19 cellular contexts compared by ENCODE assay signal in genomic region chr5:97735209-97735608, GRCh38.
DNase-seq lines count a peak whose midpoint lies in the region; ATAC-seq, FAIRE-seq and TF ChIP-seq lines count a peak whose summit lies in the region.
"Had no signal": no experiment of that assay in that cellular context is flagged by ENCODE, and none has a peak within 500 bp of the region (broad histone marks: within the 10 kb centered on the region; RNA-seq: fewer than 3 reads in every experiment).

No MANE protein-coding gene starts in this region.

- peak overlapping the region; percentile 37 for H2AFZ ChIP-seq in keratinocyte (ENCODE audit: control insufficient read depth, low read length)

- no peaks in the 10 kb centered on the region for H3K9me1 ChIP-seq in keratinocyte (ENCODE audit: control insufficient read depth, extremely low read depth, insufficient read depth, low read length)

- H3K9ac ChIP-seq in keratinocyte (ENCODE audit: control insufficient read depth, extremely low read depth, insufficient read depth, low read length): no peak overlapping the region
- H3K9ac ChIP-seq: BLaER1 had no signal

- no peak overlapping the region for H3K4me3 ChIP-seq in AG10803 (ENCODE audit: low read length)
- no peak overlapping the region for H3K4me3 ChIP-seq in choroid plexus epithelial cell (ENCODE audit: low read depth, low read length)
- no peak overlapping the region for H3K4me3 ChIP-seq in keratinocyte (ENCODE audit: control insufficient read depth in 2 of 3, extremely low read depth in 1 of 3, insufficient read depth in 2 of 3, low read depth in 1 of 3, low read length in 3 of 3)
- H3K4me3 ChIP-seq: BLaER1, tibial artery had no signal

- H3K4me2 ChIP-seq in keratinocyte (ENCODE audit: control insufficient read depth, extremely low read depth, insufficient read depth, low read depth, low read length): peak overlapping the region; percentile 7
- H3K4me2 ChIP-seq: BLaER1 had no signal

- H3K4me1 Mint-ChIP-seq in activated T-cell treated with anti-CD3 and anti-CD28 coated beads, Interleukin-2, amount 50 U/mL, for 4 hours (ENCODE audit: low read depth): no peaks in the 10 kb centered on the region
- H3K4me1 Mint-ChIP-seq: activated naive CD8-positive, alpha-beta T cell treated with anti-CD3 and anti-CD28 coated beads, Interleukin-2, amount 10 ng/mL, durations not matched to agents 7 days and 5 days; WTC11 had no signal

- TF ChIP-seq CTCF in AG10803 (conservative IDR thresholded peaks at IDR 0.05; ENCODE audit: low read length): no peak
- TF ChIP-seq CTCF in choroid plexus epithelial cell (conservative IDR thresholded peaks at IDR 0.05; ENCODE audit: low read depth, low read length): no peak
- no peak for TF ChIP-seq CTCF in keratinocyte (optimal IDR thresholded peaks at IDR 0.05 in 1 of 3, IDR thresholded peaks at IDR 0.05 in 1 of 3, conservative IDR thresholded peaks at IDR 0.05 in 1 of 3; ENCODE audit: extremely low read depth in 1 of 3, insufficient read depth in 2 of 3, low read length in 3 of 3)

- H3K79me2 ChIP-seq in keratinocyte (ENCODE audit: control insufficient read depth, insufficient read depth, low read length): no peaks in the 10 kb centered on the region

- H3K4me1 ChIP-seq in keratinocyte (ENCODE audit: control insufficient read depth, extremely low read depth, insufficient read depth, low read length): peaks cover 9% of the 10 kb centered on the region
- H3K4me1 ChIP-seq: tibial artery had no signal

- dilution Hi-C loops in keratinocyte (cut with MboI; ENCODE audit: extremely low pct_ligation_motif_present, low sequenced_read_pairs): no loop called here

- no peaks in the 10 kb centered on the region for H3K36me3 Mint-ChIP-seq in activated T-cell treated with anti-CD3 and anti-CD28 coated beads, Interleukin-2, amount 50 U/mL, for 4 hours (ENCODE audit: insufficient read depth)
- H3K36me3 Mint-ChIP-seq: activated naive CD8-positive, alpha-beta T cell treated with anti-CD3 and anti-CD28 coated beads, Interleukin-2, amount 10 ng/mL, durations not matched to agents 7 days and 5 days; WTC11 had no signal

- H3K27me3 ChIP-seq in keratinocyte (ENCODE audit: control insufficient read depth, extremely low read depth, insufficient read depth, low read length): no peaks in the 10 kb centered on the region
- H3K27me3 ChIP-seq: BLaER1, tibial artery had no signal

- no peak overlapping the region for H3K4me3 Mint-ChIP-seq in activated T-cell treated with anti-CD3 and anti-CD28 coated beads, Interleukin-2, amount 50 U/mL, for 4 hours
- H3K4me3 Mint-ChIP-seq: activated naive CD8-positive, alpha-beta T cell treated with anti-CD3 and anti-CD28 coated beads, Interleukin-2, amount 10 ng/mL, durations not matched to agents 7 days and 5 days; WTC11 had no signal

- H3K27ac ChIP-seq in keratinocyte (ENCODE audit: control insufficient read depth, insufficient read depth, low read length): peak overlapping the region; percentile 50
- H3K27ac ChIP-seq: BLaER1, tibial artery had no signal

- no peaks in the 10 kb centered on the region for H3K9me3 ChIP-seq in keratinocyte (ENCODE audit: control insufficient read depth, low read depth, low read length)
- H3K9me3 ChIP-seq: BLaER1, tibial artery had no signal

- FAIRE-seq in keratinocyte (lab: Jason Lieb, UNC): peak; percentile 100
- FAIRE-seq: HepG2 had no signal

- H3K27me3 Mint-ChIP-seq in activated T-cell treated with anti-CD3 and anti-CD28 coated beads, Interleukin-2, amount 50 U/mL, for 4 hours (ENCODE audit: low read depth): no peaks in the 10 kb centered on the region
- H3K27me3 Mint-ChIP-seq: activated naive CD8-positive, alpha-beta T cell treated with anti-CD3 and anti-CD28 coated beads, Interleukin-2, amount 10 ng/mL, durations not matched to agents 7 days and 5 days had no signal

- no peak for ATAC-seq in GM18909 (IDR thresholded peaks at IDR 0.05; ENCODE audit: poor library complexity, unreplicated experiment)
- no peak for ATAC-seq in activated T-cell treated with anti-CD3 and anti-CD28 coated beads, Interleukin-2, amount 50 U/mL, for 4 hours
- ATAC-seq: HepG2, left colon, WTC11 had no signal

- H3K9me3 Mint-ChIP-seq in activated T-cell treated with anti-CD3 and anti-CD28 coated beads, Interleukin-2, amount 50 U/mL, for 4 hours: no peaks in the 10 kb centered on the region
- H3K9me3 Mint-ChIP-seq: activated naive CD8-positive, alpha-beta T cell treated with anti-CD3 and anti-CD28 coated beads, Interleukin-2, amount 10 ng/mL, durations not matched to agents 7 days and 5 days had no signal

- peak; percentile 77 for DNase-seq in AG10803 (ENCODE audit: low read depth)
- peak; percentile 95 for DNase-seq in NCI-H226
- peak; percentile 84 for DNase-seq in choroid plexus epithelial cell (ENCODE audit: low read depth)
- peak; percentile 79 for DNase-seq in keratinocyte (ENCODE audit: low read depth, low spot score)
- DNase-seq in SW 1271 (lab: John Stamatoyannopoulos, UW): no peak
- DNase-seq in activated T-cell treated with anti-CD3 and anti-CD28 coated beads, Interleukin-2, amount 50 U/mL, for 4 hours: no peak
- DNase-seq in DMS153 treated with DMSO at 0.1 percent for 48 hours (lab: John Stamatoyannopoulos, UW; ENCODE audit: unreplicated experiment): no peak
- DNase-seq: activated naive CD8-positive, alpha-beta T cell treated with anti-CD3 and anti-CD28 coated beads, Interleukin-2, amount 10 ng/mL, durations not matched to agents 7 days and 5 days; DMS53; head of caudate nucleus; left colon; NCI-H1092; NCI-H2171 treated with DMSO at 0.1 percent for 48 hours; stimulated activated CD4-positive, alpha-beta T cell treated with anti-CD3 and anti-CD28 coated beads, Interleukin-1b, Interleukin-23, amount 100 ng/mL, for 48 hours; tibial artery had no signal

- H4K20me1 ChIP-seq in keratinocyte (ENCODE audit: control insufficient read depth, extremely low read depth, insufficient read depth, low read length): no peaks in the 10 kb centered on the region
- H4K20me1 ChIP-seq: BLaER1 had no signal

- H3K36me3 ChIP-seq in keratinocyte (ENCODE audit: control insufficient read depth in 2 of 2, extremely low read depth in 1 of 2, insufficient read depth in 2 of 2, low read length in 2 of 2): no peaks in the 10 kb centered on the region
- H3K36me3 ChIP-seq: BLaER1, tibial artery had no signal

Comparison
In these comparisons a context has a peak if more than half of its experiments do, and no peak if none do; other contexts are left out.
1. DNase-seq: peak in AG10803 (single experiment), NCI-H226 (single experiment), choroid plexus epithelial cell (single experiment) and keratinocyte (single experiment); none in SW 1271 (0 of 2), activated T-cell treated with anti-CD3 and anti-CD28 coated beads, Interleukin-2, amount 50 U/mL, for 4 hours (single experiment) and DMS153 treated with DMSO at 0.1 percent for 48 hours (single experiment).